23 cellular contexts compared by ENCODE assay signal in the genomic region with DNA sequence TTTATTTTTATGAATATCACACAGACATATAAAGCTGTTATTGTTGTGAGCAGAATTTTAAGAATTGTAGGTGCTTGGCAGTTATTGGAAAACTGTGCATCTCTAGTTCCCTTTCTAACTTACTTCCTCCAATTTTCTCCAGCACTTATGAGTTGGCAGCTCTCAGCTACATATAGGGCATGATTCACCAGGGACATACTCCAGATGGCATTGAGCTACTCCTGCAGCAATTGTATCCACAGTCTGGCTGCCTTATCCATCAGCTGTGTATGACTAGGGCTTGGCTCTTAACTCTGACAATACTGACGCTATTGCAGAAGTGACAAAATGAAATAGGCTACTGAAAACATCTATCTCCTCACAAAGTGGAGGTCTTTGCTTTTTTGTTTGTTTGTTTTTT.
DNase-seq lines count a peak whose midpoint lies in the region; ATAC-seq, FAIRE-seq and TF ChIP-seq lines count a peak whose summit lies in the region.
"Had no signal": no experiment of that assay in that cellular context is flagged by ENCODE, and none has a peak within 500 bp of the region (broad histone marks: within the 10 kb centered on the region; RNA-seq: fewer than 3 reads in every experiment).

No MANE protein-coding gene starts in this region.

- no peaks in the 10 kb centered on the region for H3K4me1 ChIP-seq in breast epithelium
- no peaks in the 10 kb centered on the region for H3K4me1 ChIP-seq in vagina
- H3K4me1 ChIP-seq in spleen = no peaks in the 10 kb centered on the region
- H3K4me1 ChIP-seq: lower lobe of right lung had no signal

- no TSS peak for BruUV-seq in MCF 10A (replicated peaks; lab: Mats Ljungman, UMichigan)

- intact Hi-C loops in MCF 10A (cut with micrococcal nuclease) = no loop called here
- intact Hi-C loops in breast epithelium (cut with DNase I; ENCODE audit: low total_unique reads) = loop anchor here (5.0 kb wide), 1 partner anchor 771 kb away; no protein-coding TSS in a partner anchor
- intact Hi-C loops in vagina (cut with DNase I) = no loop called here
- intact Hi-C loops in spleen (cut with DNase I; ENCODE audit: low total_unique reads) = no loop called here

- no peak for FAIRE-seq in bronchial epithelial cell (lab: Jason Lieb, UNC)
- FAIRE-seq: GM12878, HepG2 had no signal

- H3K27me3 Mint-ChIP-seq in MCF 10A (ENCODE audit: insufficient read depth, unreplicated experiment) = no peaks in the 10 kb centered on the region
- H3K27me3 Mint-ChIP-seq: activated T-cell treated with anti-CD3 and anti-CD28 coated beads, Interleukin-2, amount 50 U/mL, for 24 hours; dendritic cell treated with granulocyte-macrophage colony-stimulating factor and Interleukin-4, amounts not matched to agents 40 ng/mL and 50 ng/mL, for 4 days; T-cell had no signal

- no peak overlapping the region for H3K4me3 ChIP-seq in breast epithelium
- H3K4me3 ChIP-seq in bronchial epithelial cell (ENCODE audit: low read depth, low read length) = no peak overlapping the region
- H3K4me3 ChIP-seq in vagina = no peak overlapping the region
- H3K4me3 ChIP-seq in spleen = no peak overlapping the region
- H3K4me3 ChIP-seq: GM12878, lower lobe of right lung had no signal

- TF ChIP-seq POLR2A in breast epithelium (IDR thresholded peaks at IDR 0.05) = no peak
- no peak for TF ChIP-seq POLR2A in vagina (IDR thresholded peaks at IDR 0.05)
- TF ChIP-seq POLR2A in spleen (IDR thresholded peaks at IDR 0.05) = no peak

- no peak overlapping the region for H3K4me3 Mint-ChIP-seq in MCF 10A (ENCODE audit: unreplicated experiment)
- H3K4me3 Mint-ChIP-seq: activated naive CD8-positive, alpha-beta T cell treated with anti-CD3 and anti-CD28 coated beads for 36 hours; activated T-cell treated with anti-CD3 and anti-CD28 coated beads, Interleukin-2, amount 50 U/mL, for 24 hours; brain; dendritic cell treated with granulocyte-macrophage colony-stimulating factor and Interleukin-4, amounts not matched to agents 40 ng/mL and 50 ng/mL, for 4 days; immature natural killer cell; T-cell had no signal

- POLR2A ChIA-PET in MCF 10A (lab: Yijun Ruan, JAX) = interaction anchor here (0.6 kb wide), 1 partner anchor 138 kb away, joined by 3 read pairs; no protein-coding TSS in a partner anchor

- H3K9me3 ChIP-seq in breast epithelium = no peaks in the 10 kb centered on the region
- H3K9me3 ChIP-seq in vagina = no peaks in the 10 kb centered on the region
- H3K9me3 ChIP-seq in spleen = no peaks in the 10 kb centered on the region
- H3K9me3 ChIP-seq: lower lobe of right lung had no signal

- CTCF ChIA-PET in MCF 10A (lab: Yijun Ruan, JAX) = interaction anchor here (0.8 to 1.1 kb wide), 2 partner anchors 51 to 405 kb away, joined by 3 read pairs; no protein-coding TSS in a partner anchor

- H3K36me3 ChIP-seq in breast epithelium (no peaks in the 10 kb centered on the region), bronchial epithelial cell (ENCODE audit: control insufficient read depth, insufficient read depth, low read length) (no peaks in the 10 kb centered on the region), vagina (no peaks in the 10 kb centered on the region), spleen (no peaks in the 10 kb centered on the region)
- H3K36me3 ChIP-seq: lower lobe of right lung had no signal

- H3K4me1 Mint-ChIP-seq in MCF 10A (ENCODE audit: insufficient read depth, unreplicated experiment) = peaks cover 10% of the 10 kb centered on the region
- H3K4me1 Mint-ChIP-seq: activated naive CD8-positive, alpha-beta T cell treated with anti-CD3 and anti-CD28 coated beads for 36 hours; brain; immature natural killer cell; T-cell had no signal

- no peaks in the 10 kb centered on the region for H3K9me3 Mint-ChIP-seq in MCF 10A (ENCODE audit: unreplicated experiment)
- H3K9me3 Mint-ChIP-seq: activated naive CD8-positive, alpha-beta T cell treated with anti-CD3 and anti-CD28 coated beads for 36 hours; activated T-cell treated with anti-CD3 and anti-CD28 coated beads, Interleukin-2, amount 50 U/mL, for 24 hours; brain; dendritic cell treated with granulocyte-macrophage colony-stimulating factor and Interleukin-4, amounts not matched to agents 40 ng/mL and 50 ng/mL, for 4 days; T-cell had no signal

- H3K27ac Mint-ChIP-seq in MCF 10A (ENCODE audit: low read depth, unreplicated experiment) = no peak overlapping the region
- H3K27ac Mint-ChIP-seq: activated naive CD8-positive, alpha-beta T cell treated with anti-CD3 and anti-CD28 coated beads for 36 hours; activated T-cell treated with anti-CD3 and anti-CD28 coated beads, Interleukin-2, amount 50 U/mL, for 24 hours; brain; dendritic cell treated with granulocyte-macrophage colony-stimulating factor and Interleukin-4, amounts not matched to agents 40 ng/mL and 50 ng/mL, for 4 days; immature natural killer cell; T-cell had no signal

- H3K27me3 ChIP-seq in breast epithelium (no peaks in the 10 kb centered on the region), bronchial epithelial cell (ENCODE audit: control insufficient read depth, insufficient read depth, low read length) (no peaks in the 10 kb centered on the region), vagina (no peaks in the 10 kb centered on the region), spleen (replicated peaks in 1 of 7) (no peaks in the 10 kb centered on the region)

- 52 to 86% (median 80%) methylated on average over 1 of the region's 1 CpG for WGBS in spleen, 5 donors

- ATAC-seq in GM18861 (IDR thresholded peaks at IDR 0.05; ENCODE audit: unreplicated experiment) = no peak
- ATAC-seq: GM12878, HepG2, lower lobe of right lung, Panc1, T-cell had no signal

- DNase-seq in MCF 10A (ENCODE audit: unreplicated experiment) = peak; percentile 24
- DNase-seq in breast epithelium (ENCODE audit: low spot score in 2 of 2) = no peak
- peak; percentile 61 for DNase-seq in NCI-H1092 treated with DMSO at 0.1 percent for 48 hours (lab: John Stamatoyannopoulos, UW)
- peak; percentile 54 for DNase-seq in bronchial epithelial cell (ENCODE audit: low read depth)
- DNase-seq in vagina (ENCODE audit: extremely low spot score in 2 of 2) = no peak
- no peak for DNase-seq in HK-2 (ENCODE audit: unreplicated experiment)
- DNase-seq in spleen = no peak
- DNase-seq: activated CD4-positive, alpha-beta T cell treated with anti-CD3 and anti-CD28 coated beads, Interleukin-2, amount 50 U/mL, for 4 hours; activated naive CD8-positive, alpha-beta T cell treated with anti-CD3 and anti-CD28 coated beads for 36 hours; activated T-cell treated with anti-CD3 and anti-CD28 coated beads, Interleukin-2, amount 50 U/mL, for 24 hours; immature natural killer cell; lower lobe of right lung; NCI-H1048; NCI-H526 treated with DMSO at 0.1 percent for 48 hours; stimulated activated CD4-positive, alpha-beta T cell treated with anti-CD3 and anti-CD28 coated beads, Interleukin-2, amount 100 ng/mL, for 48 hours; substantia nigra; T-cell had no signal

- TF ChIP-seq CTCF in MCF 10A (IDR thresholded peaks at IDR 0.05; ENCODE audit: unreplicated experiment) (no peak), breast epithelium (IDR thresholded peaks at IDR 0.05) (no peak), bronchial epithelial cell (IDR thresholded peaks at IDR 0.05; ENCODE audit: insufficient read depth, low read length, severe bottlenecking) (no peak), vagina (IDR thresholded peaks at IDR 0.05) (no peak), spleen (IDR thresholded peaks at IDR 0.05 in 8 of 11, conservative IDR thresholded peaks at IDR 0.05 in 3 of 11) (no peak)

- no peaks in the 10 kb centered on the region for H3K36me3 Mint-ChIP-seq in MCF 10A (ENCODE audit: insufficient read depth, unreplicated experiment)
- H3K36me3 Mint-ChIP-seq: activated naive CD8-positive, alpha-beta T cell treated with anti-CD3 and anti-CD28 coated beads for 36 hours; brain; immature natural killer cell; T-cell had no signal

- H3K27ac ChIP-seq in breast epithelium = no peak overlapping the region
- no peak overlapping the region for H3K27ac ChIP-seq in vagina
- H3K27ac ChIP-seq in spleen = no peak overlapping the region
- H3K27ac ChIP-seq: lower lobe of right lung had no signal

Comparison
In these comparisons a context has a peak if more than half of its experiments do, and no peak if none do; other contexts are left out.
1. DNase-seq: peak in MCF 10A (single experiment), NCI-H1092 treated with DMSO at 0.1 percent for 48 hours (single experiment) and bronchial epithelial cell (single experiment); none in breast epithelium (0 of 2), vagina (0 of 2), HK-2 (single experiment) and spleen (single experiment).